1 cellular context compared by ENCODE assay signal in genomic region chr12:53180931-53181645, GRCh38.
TF ChIP-seq lines count a peak whose summit lies in the region.

No MANE protein-coding gene starts in this region.

TF ChIP-seq in K562, 482 proteins besides CTCF, POLR2A, EP300 and RAD21 (continued from another document and continues in another):
- TF ChIP-seq ARID4B (CRISPR knock-in tag; IDR thresholded peaks at IDR 0.05) (0 out of 2 replicates have a peak, but pooled peaks have one; percentile 9), SMARCB1 (IDR thresholded peaks at IDR 0.05; ENCODE audit: insufficient read length, low read depth) (no peak), ZBTB2 (IDR thresholded peaks at IDR 0.05) (no peak), E2F6 (IDR thresholded peaks at IDR 0.05; ENCODE audit: borderline replicate concordance in 1 of 2, extremely low read depth in 1 of 2, insufficient read depth in 1 of 2, insufficient read length in 1 of 2, low read depth in 1 of 2, low read length in 1 of 2, poor library complexity in 1 of 2, severe bottlenecking in 1 of 2) (peak; percentile 75 to 78), ZNF696 (CRISPR knock-in tag; conservative IDR thresholded peaks at IDR 0.05) (no peak), NFIX (CRISPR knock-in tag; IDR thresholded peaks at IDR 0.05; ENCODE audit: low read depth) (no peak), RBM39 (optimal IDR thresholded peaks at IDR 0.05; ENCODE audit: low read depth, low read length) (no peak), THAP12 (CRISPR knock-in tag; IDR thresholded peaks at IDR 0.05) (peak; percentile 56), SRSF9 (IDR thresholded peaks at IDR 0.05; ENCODE audit: borderline replicate concordance, low read depth, low read length) (no peak), HMGXB4 (CRISPR knock-in tag; IDR thresholded peaks at IDR 0.05) (peak; percentile 71; the same call in 1 of the 2 replicates), E4F1 (CRISPR knock-in tag; IDR thresholded peaks at IDR 0.05; ENCODE audit: borderline replicate concordance) (no peak), WHSC1 (IDR thresholded peaks at IDR 0.05; ENCODE audit: low read length) (no peak), GTF3C2 (IDR thresholded peaks at IDR 0.05; ENCODE audit: borderline replicate concordance, extremely low read depth, insufficient read length) (no peak), HSF4 (CRISPR knock-in tag; IDR thresholded peaks at IDR 0.05; ENCODE audit: borderline replicate concordance) (no peak), SUPT5H (IDR thresholded peaks at IDR 0.05) (no peak), NFE2L1 (tag; IDR thresholded peaks at IDR 0.05; ENCODE audit: borderline replicate concordance, low read depth) (no peak), BCL6 (CRISPR knock-in tag; IDR thresholded peaks at IDR 0.05) (no peak), ZNF766 (CRISPR knock-in tag; conservative IDR thresholded peaks at IDR 0.05) (peak; percentile 53), KLF13 (tag; IDR thresholded peaks at IDR 0.05; ENCODE audit: borderline replicate concordance, low read depth) (no peak), GABPB1 (CRISPR knock-in tag; IDR thresholded peaks at IDR 0.05) (no peak), CREBBP (IDR thresholded peaks at IDR 0.05; ENCODE audit: low read depth, low read length) (no peak), CC2D1A (IDR thresholded peaks at IDR 0.05) (no peak), POLR2H (tag; IDR thresholded peaks at IDR 0.05; ENCODE audit: low read depth) (no peak), ZKSCAN1 (IDR thresholded peaks at IDR 0.05; ENCODE audit: low read depth, low read length) (no peak), NFRKB (IDR thresholded peaks at IDR 0.05; ENCODE audit: low read depth) (no peak), SFPQ (IDR thresholded peaks at IDR 0.05; ENCODE audit: low read depth, low read length) (no peak), CTCFL (IDR thresholded peaks at IDR 0.05; ENCODE audit: borderline replicate concordance, insufficient read depth, low read depth, low read length, poor library complexity, severe bottlenecking) (no peak), NR0B1 (IDR thresholded peaks at IDR 0.05; ENCODE audit: partially characterized antibody) (no peak), EZH2 (IDR thresholded peaks at IDR 0.05; ENCODE audit: borderline replicate concordance, low read depth, low read length) (no peak), L3MBTL2 (IDR thresholded peaks at IDR 0.05) (no peak)
